8 cellular contexts compared by ENCODE assay signal in the genomic region with DNA sequence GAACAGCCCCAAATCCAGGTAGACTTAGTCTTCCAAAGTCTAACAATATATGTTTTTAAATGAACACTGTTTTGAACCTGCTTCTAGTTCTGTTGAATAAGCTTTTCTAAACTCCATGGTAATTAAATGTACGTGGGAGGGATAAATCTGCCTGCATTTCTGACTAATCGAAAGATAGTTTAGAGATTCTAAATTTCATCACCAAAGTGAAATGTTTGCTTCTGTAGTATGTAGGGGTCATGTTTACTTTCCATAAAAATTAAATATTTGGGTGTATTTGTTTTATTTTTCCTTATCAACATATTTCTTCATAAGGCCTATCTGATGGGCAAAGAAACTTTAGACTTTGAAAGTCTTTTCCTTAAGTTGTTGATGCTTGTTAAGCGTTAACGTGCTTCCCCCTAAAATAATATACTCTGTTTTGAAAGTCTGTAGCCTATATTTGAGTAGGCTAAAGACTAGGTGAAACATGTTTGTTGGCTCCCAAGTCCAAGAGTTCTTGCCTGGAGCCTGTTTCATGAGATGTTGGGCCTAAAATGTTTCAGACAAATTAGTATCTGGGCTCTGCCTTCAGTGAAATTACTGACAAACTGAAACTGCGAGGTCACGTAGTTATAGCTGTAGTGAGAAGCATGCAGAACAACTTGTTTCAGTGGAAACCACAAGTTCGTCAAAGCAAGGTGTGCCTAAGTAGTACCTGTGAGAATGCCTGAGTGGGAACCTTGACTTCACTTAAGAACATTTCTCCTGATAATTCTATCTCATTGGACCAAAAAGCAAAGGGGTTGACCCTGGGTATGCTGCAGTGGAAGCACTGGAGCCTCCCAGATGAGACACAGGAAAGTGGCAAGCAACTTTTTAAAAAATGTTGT.
DNase-seq lines count a peak whose midpoint lies in the region; ATAC-seq and TF ChIP-seq lines count a peak whose summit lies in the region.

No MANE protein-coding gene starts in this region.

- peaks cover 22% of the 10 kb centered on the region for H3K4me1 ChIP-seq in PC-3 (ENCODE audit: insufficient read depth, low read length)
- H3K4me1 ChIP-seq in esophagus muscularis mucosa: peaks cover 6 to 28% (median 18%) of the 10 kb centered on the region in 4 donors
- H3K4me1 ChIP-seq in mesendoderm (ENCODE audit: control insufficient read depth, low read depth, low read length): no peaks in the 10 kb centered on the region

- H3K9me2 ChIP-seq in PC-3 (replicated peaks; ENCODE audit: low read length): no peaks in the 10 kb centered on the region

- no peak overlapping the region for H4K5ac ChIP-seq in mesendoderm (ENCODE audit: low read length)

- no peak overlapping the region for H3K23ac ChIP-seq in mesendoderm (ENCODE audit: low read length)

- intact Hi-C loops in PC-3 (cut with micrococcal nuclease) (loop anchor here (5.0 kb wide), 1 partner anchor 35 kb away; no protein-coding TSS in a partner anchor), esophagus muscularis mucosa (cut with DNase I) (no loop called here), sciatic nerve (cut with DNase I) (no loop called here)

- H3K4me2 ChIP-seq in PC-3 (ENCODE audit: low read length): peak overlapping the region; percentile 78
- H3K4me2 ChIP-seq in mesendoderm (ENCODE audit: low read length): no peak overlapping the region

- H3F3A ChIP-seq in PC-3 (ENCODE audit: low read length, unreplicated experiment): no peaks in the 10 kb centered on the region

- peak; percentile 98 for ATAC-seq in GM18520 (IDR thresholded peaks at IDR 0.05; ENCODE audit: unreplicated experiment)
- peak; percentile 5 for ATAC-seq in PC-3
- peak; percentile 38 for ATAC-seq in sciatic nerve

- DNase-seq in HCEC 1CT (peak; percentile 66), PC-3 (peak; percentile 58), esophagus muscularis mucosa (ENCODE audit: extremely low spot score) (no peak), sciatic nerve (ENCODE audit: low spot score) (no peak), mesendoderm (no peak), SIG-M5 (lab: John Stamatoyannopoulos, UW) (no peak), NCI-H2227 (lab: John Stamatoyannopoulos, UW; ENCODE audit: unreplicated experiment) (no peak)

- no peak overlapping the region for H3K18ac ChIP-seq in mesendoderm (ENCODE audit: low read length)

- no peaks in the 10 kb centered on the region for H3K9me3 ChIP-seq in PC-3 (ENCODE audit: low read length)
- H3K9me3 ChIP-seq in esophagus muscularis mucosa: no peaks in the 10 kb centered on the region

- no peak for TF ChIP-seq POLR2A in esophagus muscularis mucosa (IDR thresholded peaks at IDR 0.05; ENCODE audit: low read depth)

- H3K79me2 ChIP-seq in PC-3 (ENCODE audit: low read length): peaks cover 74% of the 10 kb centered on the region
- H3K79me2 ChIP-seq in mesendoderm (ENCODE audit: control insufficient read depth, insufficient read depth, low read length): no peaks in the 10 kb centered on the region

- no peaks in the 10 kb centered on the region for H4K20me1 ChIP-seq in PC-3 (ENCODE audit: low read length)

- H4K8ac ChIP-seq in mesendoderm (ENCODE audit: low read depth, low read length): no peak overlapping the region

- H2BK120ac ChIP-seq in mesendoderm (ENCODE audit: low read depth, low read length): no peak overlapping the region

- no peak overlapping the region for H3K56ac ChIP-seq in mesendoderm (ENCODE audit: low read length)

- H2BK5ac ChIP-seq in mesendoderm (ENCODE audit: low read length): no peak overlapping the region

- H3K27me3 ChIP-seq in PC-3 (ENCODE audit: low read length) (no peaks in the 10 kb centered on the region), esophagus muscularis mucosa (no peaks in the 10 kb centered on the region), mesendoderm (ENCODE audit: insufficient read depth, low read length, poor library complexity) (no peaks in the 10 kb centered on the region)

- TF ChIP-seq EP300 in esophagus muscularis mucosa (IDR thresholded peaks at IDR 0.05): no peak

- H3K36me3 ChIP-seq in PC-3 (ENCODE audit: low read depth, low read length): peaks cover 7% of the 10 kb centered on the region; the same call in 1 of the 2 replicates
- no peaks in the 10 kb centered on the region for H3K36me3 ChIP-seq in esophagus muscularis mucosa
- no peaks in the 10 kb centered on the region for H3K36me3 ChIP-seq in mesendoderm (ENCODE audit: control insufficient read depth, insufficient read depth, low read length)

- peak overlapping the region; percentile 85 for H3K27ac ChIP-seq in PC-3 (ENCODE audit: low read length)
- peak overlapping the region; percentile 58 to 70 (median 66) for H3K27ac ChIP-seq in esophagus muscularis mucosa (replicated peaks in 1 of 4)
- no peak overlapping the region for H3K27ac ChIP-seq in mesendoderm (ENCODE audit: low read depth, low read length)

- WGBS in esophagus muscularis mucosa: 45% methylated on average over 7 of the region's 7 CpGs
- no CpG with 5 or more reads among the region's 7 CpGs for WGBS in mesendoderm (ENCODE audit: extremely low coverage, insufficient coverage, low lambda C conversion rate)

- BruUV-seq in PC-3 (replicated peaks; lab: Mats Ljungman, UMichigan): TSS peak; percentile 78

- H3K4ac ChIP-seq in mesendoderm (ENCODE audit: low read depth, low read length): no peak overlapping the region

- peak overlapping the region; percentile 67 for H3K4me3 ChIP-seq in PC-3 (ENCODE audit: low read length)
- peak overlapping the region; percentile 36 to 51 (median 42) for H3K4me3 ChIP-seq in esophagus muscularis mucosa
- no peak overlapping the region for H3K4me3 ChIP-seq in mesendoderm (ENCODE audit: low read length)

- H2BK15ac ChIP-seq in mesendoderm (replicated peaks; ENCODE audit: low read depth): no peak overlapping the region

- H3K9ac ChIP-seq in PC-3 (ENCODE audit: low read length): peak overlapping the region; percentile 84
- no peak overlapping the region for H3K9ac ChIP-seq in mesendoderm (ENCODE audit: low read length)

- TF ChIP-seq CTCF in PC-3 (conservative IDR thresholded peaks at IDR 0.05; ENCODE audit: low read depth, low read length) (no peak), esophagus muscularis mucosa (IDR thresholded peaks at IDR 0.05) (no peak)

- H2AFZ ChIP-seq in PC-3 (ENCODE audit: low read length): no peak overlapping the region

- CTCF ChIA-PET in PC-3 (lab: Charles Lee): interaction anchor here (0.6 kb wide), 1 partner anchor 66 kb away, joined by 3 read pairs; no protein-coding TSS in a partner anchor

- H2AK5ac ChIP-seq in mesendoderm (ENCODE audit: low read length): no peak overlapping the region

- POLR2A ChIA-PET in PC-3 (lab: Charles Lee; ENCODE audit: unreplicated experiment): interaction anchor here (0.6 kb wide), 1 partner anchor 276 kb away, joined by 12 read pairs; no protein-coding TSS in a partner anchor

- no peaks in the 10 kb centered on the region for H3K79me1 ChIP-seq in mesendoderm (ENCODE audit: low read length)

Comparison
In these comparisons a context has a peak if more than half of its experiments do, and no peak if none do; other contexts are left out.
1. ATAC-seq: peak in every context shown above with its lines; median percentile 98 in GM18520; 38 in sciatic nerve; 5 in PC-3.
2. DNase-seq: peak in HCEC 1CT (single experiment) and PC-3 (single experiment); none in esophagus muscularis mucosa (single experiment), sciatic nerve (single experiment), mesendoderm (single experiment), SIG-M5 (single experiment) and NCI-H2227 (single experiment).